ENCODE assay signal across 1 cellular context in genomic region chr5:135396459-135397055, GRCh38.
TF ChIP-seq lines count a peak whose summit lies in the region.

No MANE protein-coding gene starts in this region.

TF ChIP-seq in WTC11, 78 proteins besides CTCF, POLR2A, EP300 and RAD21 (continued from another document):
- TF ChIP-seq, protein P1, sequence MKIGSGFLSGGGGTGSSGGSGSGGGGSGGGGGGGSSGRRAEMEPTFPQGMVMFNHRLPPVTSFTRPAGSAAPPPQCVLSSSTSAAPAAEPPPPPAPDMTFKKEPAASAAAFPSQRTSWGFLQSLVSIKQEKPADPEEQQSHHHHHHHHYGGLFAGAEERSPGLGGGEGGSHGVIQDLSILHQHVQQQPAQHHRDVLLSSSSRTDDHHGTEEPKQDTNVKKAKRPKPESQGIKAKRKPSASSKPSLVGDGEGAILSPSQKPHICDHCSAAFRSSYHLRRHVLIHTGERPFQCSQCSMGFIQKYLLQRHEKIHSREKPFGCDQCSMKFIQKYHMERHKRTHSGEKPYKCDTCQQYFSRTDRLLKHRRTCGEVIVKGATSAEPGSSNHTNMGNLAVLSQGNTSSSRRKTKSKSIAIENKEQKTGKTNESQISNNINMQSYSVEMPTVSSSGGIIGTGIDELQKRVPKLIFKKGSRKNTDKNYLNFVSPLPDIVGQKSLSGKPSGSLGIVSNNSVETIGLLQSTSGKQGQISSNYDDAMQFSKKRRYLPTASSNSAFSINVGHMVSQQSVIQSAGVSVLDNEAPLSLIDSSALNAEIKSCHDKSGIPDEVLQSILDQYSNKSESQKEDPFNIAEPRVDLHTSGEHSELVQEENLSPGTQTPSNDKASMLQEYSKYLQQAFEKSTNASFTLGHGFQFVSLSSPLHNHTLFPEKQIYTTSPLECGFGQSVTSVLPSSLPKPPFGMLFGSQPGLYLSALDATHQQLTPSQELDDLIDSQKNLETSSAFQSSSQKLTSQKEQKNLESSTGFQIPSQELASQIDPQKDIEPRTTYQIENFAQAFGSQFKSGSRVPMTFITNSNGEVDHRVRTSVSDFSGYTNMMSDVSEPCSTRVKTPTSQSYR (CRISPR knock-in tag; IDR thresholded peaks at IDR 0.05), result no peak
